In the genomic region with DNA sequence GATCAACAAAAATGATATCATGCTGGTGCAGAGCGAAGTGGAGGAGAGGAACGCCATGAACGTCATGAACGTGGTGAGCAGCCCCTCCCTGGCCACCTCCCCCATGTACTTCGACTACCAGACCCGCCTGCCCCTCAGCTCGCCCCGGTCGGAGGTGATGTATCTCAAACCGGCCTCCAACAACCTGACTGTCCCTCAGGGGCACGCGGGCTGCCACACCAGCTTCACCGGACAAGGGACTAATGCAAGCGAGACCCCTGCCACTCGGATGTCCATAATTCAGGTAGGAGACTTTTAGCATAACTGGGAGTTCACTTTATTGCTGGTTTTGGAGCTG, we compare ENCODE assay signal across 2 cellular contexts.
TF ChIP-seq lines count a peak whose summit lies in the region.

No MANE protein-coding gene starts in this region.

TF ChIP-seq in liver, 16 proteins besides CTCF, POLR2A, EP300 and RAD21:
- TF ChIP-seq NR2F2 (IDR thresholded peaks at IDR 0.05) (no peak), HNF4A (conservative IDR thresholded peaks at IDR 0.05) (no peak), HNF4G (IDR thresholded peaks at IDR 0.05) (no peak), SP1 (IDR thresholded peaks at IDR 0.05) (no peak), FOXA1 (IDR thresholded peaks at IDR 0.05) (no peak), YY1 (IDR thresholded peaks at IDR 0.05) (no peak), GABPA (IDR thresholded peaks at IDR 0.05 in 1 of 2, conservative IDR thresholded peaks at IDR 0.05 in 1 of 2) (no peak), TAF1 (conservative IDR thresholded peaks at IDR 0.05) (no peak)
- TF ChIP-seq, protein P1, sequence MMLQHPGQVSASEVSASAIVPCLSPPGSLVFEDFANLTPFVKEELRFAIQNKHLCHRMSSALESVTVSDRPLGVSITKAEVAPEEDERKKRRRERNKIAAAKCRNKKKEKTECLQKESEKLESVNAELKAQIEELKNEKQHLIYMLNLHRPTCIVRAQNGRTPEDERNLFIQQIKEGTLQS (IDR thresholded peaks at IDR 0.05), result no peak
- TF ChIP-seq, protein P2, sequence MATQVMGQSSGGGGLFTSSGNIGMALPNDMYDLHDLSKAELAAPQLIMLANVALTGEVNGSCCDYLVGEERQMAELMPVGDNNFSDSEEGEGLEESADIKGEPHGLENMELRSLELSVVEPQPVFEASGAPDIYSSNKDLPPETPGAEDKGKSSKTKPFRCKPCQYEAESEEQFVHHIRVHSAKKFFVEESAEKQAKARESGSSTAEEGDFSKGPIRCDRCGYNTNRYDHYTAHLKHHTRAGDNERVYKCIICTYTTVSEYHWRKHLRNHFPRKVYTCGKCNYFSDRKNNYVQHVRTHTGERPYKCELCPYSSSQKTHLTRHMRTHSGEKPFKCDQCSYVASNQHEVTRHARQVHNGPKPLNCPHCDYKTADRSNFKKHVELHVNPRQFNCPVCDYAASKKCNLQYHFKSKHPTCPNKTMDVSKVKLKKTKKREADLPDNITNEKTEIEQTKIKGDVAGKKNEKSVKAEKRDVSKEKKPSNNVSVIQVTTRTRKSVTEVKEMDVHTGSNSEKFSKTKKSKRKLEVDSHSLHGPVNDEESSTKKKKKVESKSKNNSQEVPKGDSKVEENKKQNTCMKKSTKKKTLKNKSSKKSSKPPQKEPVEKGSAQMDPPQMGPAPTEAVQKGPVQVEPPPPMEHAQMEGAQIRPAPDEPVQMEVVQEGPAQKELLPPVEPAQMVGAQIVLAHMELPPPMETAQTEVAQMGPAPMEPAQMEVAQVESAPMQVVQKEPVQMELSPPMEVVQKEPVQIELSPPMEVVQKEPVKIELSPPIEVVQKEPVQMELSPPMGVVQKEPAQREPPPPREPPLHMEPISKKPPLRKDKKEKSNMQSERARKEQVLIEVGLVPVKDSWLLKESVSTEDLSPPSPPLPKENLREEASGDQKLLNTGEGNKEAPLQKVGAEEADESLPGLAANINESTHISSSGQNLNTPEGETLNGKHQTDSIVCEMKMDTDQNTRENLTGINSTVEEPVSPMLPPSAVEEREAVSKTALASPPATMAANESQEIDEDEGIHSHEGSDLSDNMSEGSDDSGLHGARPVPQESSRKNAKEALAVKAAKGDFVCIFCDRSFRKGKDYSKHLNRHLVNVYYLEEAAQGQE (IDR thresholded peaks at IDR 0.05), result no peak
- TF ChIP-seq, protein P3, sequence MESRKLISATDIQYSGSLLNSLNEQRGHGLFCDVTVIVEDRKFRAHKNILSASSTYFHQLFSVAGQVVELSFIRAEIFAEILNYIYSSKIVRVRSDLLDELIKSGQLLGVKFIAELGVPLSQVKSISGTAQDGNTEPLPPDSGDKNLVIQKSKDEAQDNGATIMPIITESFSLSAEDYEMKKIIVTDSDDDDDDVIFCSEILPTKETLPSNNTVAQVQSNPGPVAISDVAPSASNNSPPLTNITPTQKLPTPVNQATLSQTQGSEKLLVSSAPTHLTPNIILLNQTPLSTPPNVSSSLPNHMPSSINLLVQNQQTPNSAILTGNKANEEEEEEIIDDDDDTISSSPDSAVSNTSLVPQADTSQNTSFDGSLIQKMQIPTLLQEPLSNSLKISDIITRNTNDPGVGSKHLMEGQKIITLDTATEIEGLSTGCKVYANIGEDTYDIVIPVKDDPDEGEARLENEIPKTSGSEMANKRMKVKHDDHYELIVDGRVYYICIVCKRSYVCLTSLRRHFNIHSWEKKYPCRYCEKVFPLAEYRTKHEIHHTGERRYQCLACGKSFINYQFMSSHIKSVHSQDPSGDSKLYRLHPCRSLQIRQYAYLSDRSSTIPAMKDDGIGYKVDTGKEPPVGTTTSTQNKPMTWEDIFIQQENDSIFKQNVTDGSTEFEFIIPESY (IDR thresholded peaks at IDR 0.05), result no peak

TF ChIP-seq in HepG2, 621 proteins besides CTCF, POLR2A, EP300 and RAD21:
- no peak for TF ChIP-seq SMYD3 (CRISPR knock-in tag; IDR thresholded peaks at IDR 0.05)
- TF ChIP-seq, protein P4, sequence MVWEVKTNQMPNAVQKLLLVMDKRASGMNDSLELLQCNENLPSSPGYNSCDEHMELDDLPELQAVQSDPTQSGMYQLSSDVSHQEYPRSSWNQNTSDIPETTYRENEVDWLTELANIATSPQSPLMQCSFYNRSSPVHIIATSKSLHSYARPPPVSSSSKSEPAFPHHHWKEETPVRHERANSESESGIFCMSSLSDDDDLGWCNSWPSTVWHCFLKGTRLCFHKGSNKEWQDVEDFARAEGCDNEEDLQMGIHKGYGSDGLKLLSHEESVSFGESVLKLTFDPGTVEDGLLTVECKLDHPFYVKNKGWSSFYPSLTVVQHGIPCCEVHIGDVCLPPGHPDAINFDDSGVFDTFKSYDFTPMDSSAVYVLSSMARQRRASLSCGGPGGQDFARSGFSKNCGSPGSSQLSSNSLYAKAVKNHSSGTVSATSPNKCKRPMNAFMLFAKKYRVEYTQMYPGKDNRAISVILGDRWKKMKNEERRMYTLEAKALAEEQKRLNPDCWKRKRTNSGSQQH (CRISPR knock-in tag; IDR thresholded peaks at IDR 0.05; ENCODE audit: low read depth), result no peak
- TF ChIP-seq, protein P5, sequence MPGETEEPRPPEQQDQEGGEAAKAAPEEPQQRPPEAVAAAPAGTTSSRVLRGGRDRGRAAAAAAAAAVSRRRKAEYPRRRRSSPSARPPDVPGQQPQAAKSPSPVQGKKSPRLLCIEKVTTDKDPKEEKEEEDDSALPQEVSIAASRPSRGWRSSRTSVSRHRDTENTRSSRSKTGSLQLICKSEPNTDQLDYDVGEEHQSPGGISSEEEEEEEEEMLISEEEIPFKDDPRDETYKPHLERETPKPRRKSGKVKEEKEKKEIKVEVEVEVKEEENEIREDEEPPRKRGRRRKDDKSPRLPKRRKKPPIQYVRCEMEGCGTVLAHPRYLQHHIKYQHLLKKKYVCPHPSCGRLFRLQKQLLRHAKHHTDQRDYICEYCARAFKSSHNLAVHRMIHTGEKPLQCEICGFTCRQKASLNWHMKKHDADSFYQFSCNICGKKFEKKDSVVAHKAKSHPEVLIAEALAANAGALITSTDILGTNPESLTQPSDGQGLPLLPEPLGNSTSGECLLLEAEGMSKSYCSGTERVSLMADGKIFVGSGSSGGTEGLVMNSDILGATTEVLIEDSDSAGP (CRISPR knock-in tag; IDR thresholded peaks at IDR 0.05; ENCODE audit: borderline replicate concordance), result no peak
- no peak for TF ChIP-seq GLI4 (CRISPR knock-in tag; IDR thresholded peaks at IDR 0.05; ENCODE audit: borderline replicate concordance)
- TF ChIP-seq CBX5 (CRISPR knock-in tag; IDR thresholded peaks at IDR 0.05; ENCODE audit: borderline replicate concordance), result no peak
- TF ChIP-seq ZMAT3 (CRISPR knock-in tag; conservative IDR thresholded peaks at IDR 0.05), result no peak
- no peak for TF ChIP-seq ZSCAN31 (CRISPR knock-in tag; IDR thresholded peaks at IDR 0.05; ENCODE audit: low read depth)
- no peak for TF ChIP-seq ZFP36L1 (CRISPR knock-in tag; IDR thresholded peaks at IDR 0.05)
- TF ChIP-seq MTA1 (CRISPR knock-in tag; IDR thresholded peaks at IDR 0.05; ENCODE audit: borderline replicate concordance), result no peak
- no peak for TF ChIP-seq TP53 (CRISPR knock-in tag; conservative IDR thresholded peaks at IDR 0.05)
- TF ChIP-seq ZNF264 (CRISPR knock-in tag; IDR thresholded peaks at IDR 0.05), result no peak
- TF ChIP-seq, protein P6, sequence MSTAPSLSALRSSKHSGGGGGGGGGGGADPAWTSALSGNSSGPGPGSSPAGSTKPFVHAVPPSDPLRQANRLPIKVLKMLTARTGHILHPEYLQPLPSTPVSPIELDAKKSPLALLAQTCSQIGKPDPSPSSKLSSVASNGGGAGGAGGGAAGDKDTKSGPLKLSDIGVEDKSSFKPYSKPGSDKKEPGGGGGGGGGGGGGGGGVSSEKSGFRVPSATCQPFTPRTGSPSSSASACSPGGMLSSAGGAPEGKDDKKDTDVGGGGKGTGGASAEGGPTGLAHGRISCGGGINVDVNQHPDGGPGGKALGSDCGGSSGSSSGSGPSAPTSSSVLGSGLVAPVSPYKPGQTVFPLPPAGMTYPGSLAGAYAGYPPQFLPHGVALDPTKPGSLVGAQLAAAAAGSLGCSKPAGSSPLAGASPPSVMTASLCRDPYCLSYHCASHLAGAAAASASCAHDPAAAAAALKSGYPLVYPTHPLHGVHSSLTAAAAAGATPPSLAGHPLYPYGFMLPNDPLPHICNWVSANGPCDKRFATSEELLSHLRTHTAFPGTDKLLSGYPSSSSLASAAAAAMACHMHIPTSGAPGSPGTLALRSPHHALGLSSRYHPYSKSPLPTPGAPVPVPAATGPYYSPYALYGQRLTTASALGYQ (CRISPR knock-in tag; IDR thresholded peaks at IDR 0.05), result no peak
- no peak for TF ChIP-seq NPAS2 (CRISPR knock-in tag; IDR thresholded peaks at IDR 0.05; ENCODE audit: borderline replicate concordance)
- no peak for TF ChIP-seq CHD4 (IDR thresholded peaks at IDR 0.05; ENCODE audit: borderline replicate concordance, low read length)
- no peak for TF ChIP-seq CCDC6 (CRISPR knock-in tag; IDR thresholded peaks at IDR 0.05)
- TF ChIP-seq GABPA (IDR thresholded peaks at IDR 0.05; ENCODE audit: low read depth, low read length), result no peak
- no peak for TF ChIP-seq GABPA (CRISPR knock-in tag; IDR thresholded peaks at IDR 0.05; ENCODE audit: low read depth)
TF ChIP-seq in HepG2: peak in this region for 0.
